ENCODE assay signal across 16 cellular contexts in the genomic region with DNA sequence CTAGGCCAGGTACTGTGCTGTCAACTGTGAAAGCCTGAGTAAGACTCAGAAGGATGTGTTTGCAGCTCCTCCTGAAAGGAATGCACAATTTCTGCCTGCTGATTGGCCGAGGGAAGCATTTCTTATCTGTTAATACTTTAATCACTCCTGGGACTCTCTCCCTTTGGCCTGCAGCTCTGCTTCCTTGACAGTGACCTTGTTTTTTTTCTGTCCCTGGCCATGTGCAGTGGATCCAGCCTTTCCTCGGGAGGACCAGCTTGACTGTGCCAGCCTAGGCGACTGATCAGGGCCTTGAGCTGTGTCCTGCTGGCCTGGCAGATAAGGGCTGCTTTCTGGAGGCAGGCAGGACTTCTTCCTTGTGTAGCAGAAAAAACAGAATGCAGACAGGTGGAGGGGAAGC. TPM values are rescaled to one million over a fixed set of nuclear protein-coding genes. Genes with fewer than 3 reads are reported as not detected.
DNase-seq lines count a peak whose midpoint lies in the region; ATAC-seq, FAIRE-seq and TF ChIP-seq lines count a peak whose summit lies in the region.
"Had no signal": no experiment of that assay in that cellular context is flagged by ENCODE, and none has a peak within 500 bp of the region (broad histone marks: within the 10 kb centered on the region; RNA-seq: fewer than 3 reads in every experiment).

No MANE protein-coding gene starts in this region.

- H3K27me3 ChIP-seq in CD4-positive, alpha-beta T cell (ENCODE audit: control insufficient read depth, insufficient read depth, low read length) = no peaks in the 10 kb centered on the region
- H3K27me3 ChIP-seq in astrocyte (ENCODE audit: insufficient read depth, low read length) (no peaks in the 10 kb centered on the region), neural progenitor cell (no peaks in the 10 kb centered on the region)

- intact Hi-C loops in CD4-positive, alpha-beta T cell (cut with DNase I, micrococcal nuclease) = no loop called here

- no peak for DNase-seq in CD4-positive, alpha-beta T cell
- DNase-seq in astrocyte (ENCODE audit: low read depth) (no peak), iris pigment epithelial cell (ENCODE audit: low read depth) (peak; percentile 53), renal cortical epithelial cell (ENCODE audit: low read depth) (peak; percentile 36), activated gamma-delta T cell (lab: John Stamatoyannopoulos, UW) (no peak), neural progenitor cell (ENCODE audit: low spot score) (no peak)
- DNase-seq: activated T-cell treated with anti-CD3 and anti-CD28 coated beads for 4 hours, DMS79 treated with DMSO at 0.1 percent for 48 hours, GM23248, NCI-H187 treated with DMSO at 0.1 percent for 48 hours, trophoblast cell had no signal

- H3K27me3 Mint-ChIP-seq in CD4-positive, alpha-beta T cell = no peaks in the 10 kb centered on the region
- H3K27me3 Mint-ChIP-seq in astrocyte (ENCODE audit: low read depth, unreplicated experiment) (peaks cover 4% of the 10 kb centered on the region), neural progenitor cell (ENCODE audit: insufficient read depth, low read depth) (peaks cover 3% of the 10 kb centered on the region)

- H3K4me1 ChIP-seq in astrocyte (ENCODE audit: insufficient read depth, low read length) = peaks cover 5% of the 10 kb centered on the region
- no peaks in the 10 kb centered on the region for H3K4me1 ChIP-seq in neural progenitor cell

- peaks cover 3% of the 10 kb centered on the region for H3K9me3 Mint-ChIP-seq in CD4-positive, alpha-beta T cell
- peaks cover 2% of the 10 kb centered on the region for H3K9me3 Mint-ChIP-seq in astrocyte (ENCODE audit: unreplicated experiment)
- H3K9me3 Mint-ChIP-seq in neural progenitor cell = peaks cover 9% of the 10 kb centered on the region

- FAIRE-seq in astrocyte (lab: Jason Lieb, UNC) = no peak
- FAIRE-seq: frontal cortex, GM12878, keratinocyte had no signal

- H3K27ac Mint-ChIP-seq in CD4-positive, alpha-beta T cell = peak overlapping the region; percentile 59
- H3K27ac Mint-ChIP-seq in astrocyte (ENCODE audit: unreplicated experiment) = peak overlapping the region; percentile 41
- no peak overlapping the region for H3K27ac Mint-ChIP-seq in neural progenitor cell

- H4K20me1 ChIP-seq in astrocyte (ENCODE audit: insufficient read depth, low read length) (peaks cover 40% of the 10 kb centered on the region), neural progenitor cell (ENCODE audit: low read depth) (peaks cover 47% of the 10 kb centered on the region)

- H3K79me2 ChIP-seq in astrocyte (ENCODE audit: insufficient read depth, low read length) (peaks cover 8% of the 10 kb centered on the region), neural progenitor cell (ENCODE audit: low read depth) (peaks cover 5% of the 10 kb centered on the region)

- H3K4me3 Mint-ChIP-seq in CD4-positive, alpha-beta T cell = no peak overlapping the region
- H3K4me3 Mint-ChIP-seq in astrocyte (ENCODE audit: unreplicated experiment) (no peak overlapping the region), neural progenitor cell (no peak overlapping the region)

- H3K36me3 ChIP-seq in astrocyte (ENCODE audit: insufficient read depth, low read length) = no peaks in the 10 kb centered on the region
- no peaks in the 10 kb centered on the region for H3K36me3 ChIP-seq in neural progenitor cell

- POLR2A ChIA-PET in CD4-positive, alpha-beta T cell (lab: Charles Lee) = no interaction called here

- peaks cover 65% of the 10 kb centered on the region for H3K36me3 Mint-ChIP-seq in CD4-positive, alpha-beta T cell (ENCODE audit: low read depth)
- H3K36me3 Mint-ChIP-seq in astrocyte (ENCODE audit: low read depth, unreplicated experiment) (peaks cover 1% of the 10 kb centered on the region), neural progenitor cell (peaks cover 43% of the 10 kb centered on the region)

- H3K4me3 ChIP-seq in astrocyte (ENCODE audit: insufficient read depth, low read depth, low read length) (no peak overlapping the region), neural progenitor cell (no peak overlapping the region)
- H3K4me3 ChIP-seq: GM12878, GM23248 had no signal

- H3K9ac ChIP-seq in astrocyte (ENCODE audit: low read length) (no peak overlapping the region), neural progenitor cell (no peak overlapping the region)
- H3K9ac ChIP-seq: GM23248 had no signal

- no peaks in the 10 kb centered on the region for H3F3A ChIP-seq in neural progenitor cell (ENCODE audit: low read depth)

- H3K27ac ChIP-seq in CD4-positive, alpha-beta T cell (ENCODE audit: low read depth, low read length) = no peak overlapping the region
- H3K27ac ChIP-seq in astrocyte (ENCODE audit: low read depth, low read length) (no peak overlapping the region), neural progenitor cell (no peak overlapping the region)
- H3K27ac ChIP-seq: GM23248 had no signal

- H2AFZ ChIP-seq in astrocyte (ENCODE audit: low read depth, low read length) (no peak overlapping the region), neural progenitor cell (replicated peaks) (no peak overlapping the region)
- H2AFZ ChIP-seq: GM23248 had no signal

- ATAC-seq in CD4-positive, alpha-beta T cell (ENCODE audit: poor library complexity) = no peak
- no peak for ATAC-seq in GM21367 (IDR thresholded peaks at IDR 0.05; ENCODE audit: unreplicated experiment)
- ATAC-seq in GM19397 (IDR thresholded peaks at IDR 0.05; ENCODE audit: unreplicated experiment) = no peak
- ATAC-seq: GM12878 had no signal

- no peak for TF ChIP-seq CTCF in CD4-positive, alpha-beta T cell (IDR thresholded peaks at IDR 0.05)
- TF ChIP-seq CTCF in astrocyte (IDR thresholded peaks at IDR 0.05; ENCODE audit: insufficient read depth, low read depth, low read length) (no peak), neural progenitor cell (IDR thresholded peaks at IDR 0.05) (no peak)

- H3K9me3 ChIP-seq in CD4-positive, alpha-beta T cell (ENCODE audit: control insufficient read depth, low read length) = no peaks in the 10 kb centered on the region
- no peaks in the 10 kb centered on the region for H3K9me3 ChIP-seq in astrocyte (ENCODE audit: insufficient read depth, low read depth, low read length)
- no peaks in the 10 kb centered on the region for H3K9me3 ChIP-seq in neural progenitor cell (ENCODE audit: low read depth)

- H3K4me2 ChIP-seq in astrocyte (ENCODE audit: low read length) (no peak overlapping the region), neural progenitor cell (no peak overlapping the region)

- peaks cover 84% of the 10 kb centered on the region for H3K4me1 Mint-ChIP-seq in CD4-positive, alpha-beta T cell (ENCODE audit: low read depth)
- peaks cover 5% of the 10 kb centered on the region for H3K4me1 Mint-ChIP-seq in astrocyte (ENCODE audit: low read depth, unreplicated experiment)
- H3K4me1 Mint-ChIP-seq in neural progenitor cell = peaks cover 35% of the 10 kb centered on the region

- CTCF ChIA-PET in CD4-positive, alpha-beta T cell (lab: Charles Lee) = no interaction called here

RNA-seq across cellular contexts. Expression of a gene that starts 10.0 kb away (rescaled TPM):
- total RNA-seq in CD4-positive, alpha-beta T cell = 10 to 100 TPM; 39.0 to 40.1 TPM
- total RNA-seq in astrocyte (2.9 and 4.9 TPM in 2 replicates), renal cortical epithelial cell (1.8 and 2.6 TPM in 2 replicates), neural progenitor cell (ENCODE audit: low replicate concordance) (29.0 and 32.0 TPM in 2 replicates)

RNA-seq across cellular contexts. Expression of a gene that starts 49.6 kb away (rescaled TPM):
- total RNA-seq in CD4-positive, alpha-beta T cell = 1 to 10 TPM; 3.9 to 4.6 TPM
- total RNA-seq in astrocyte (9.5 and 11.8 TPM in 2 replicates), renal cortical epithelial cell (0.20 and 12.0 TPM in 2 replicates), neural progenitor cell (ENCODE audit: low replicate concordance) (not detected in 2 replicates)
- total RNA-seq: GM23248 had no signal

Comparison
In these comparisons a context has a peak if more than half of its experiments do, and no peak if none do; other contexts are left out.
1. DNase-seq: peak in iris pigment epithelial cell (single experiment) and renal cortical epithelial cell (single experiment); none in CD4-positive, alpha-beta T cell (0 of 10), astrocyte (single experiment), activated gamma-delta T cell (single experiment) and neural progenitor cell (single experiment).